13 cellular contexts compared by ENCODE assay signal in genomic region chr2:241741016-241741415, GRCh38. TPM values are rescaled to one million over a fixed set of nuclear protein-coding genes. Genes with fewer than 3 reads are reported as not detected.
DNase-seq lines count a peak whose midpoint lies in the region; ATAC-seq and TF ChIP-seq lines count a peak whose summit lies in the region.
"Had no signal": no experiment of that assay in that cellular context is flagged by ENCODE, and none has a peak within 500 bp of the region (broad histone marks: within the 10 kb centered on the region; RNA-seq: fewer than 3 reads in every experiment).

No MANE protein-coding gene starts in this region.

- no peaks in the 10 kb centered on the region for H3K36me3 ChIP-seq in ovary

- DNase-seq in ACHN, result peak; percentile 3
- peak in 65 of 76 experiments; percentile 13 to 81 (median 37) for DNase-seq in HUDEP-2 (lab: John Stamatoyannopoulos, UW; ENCODE audit: unreplicated experiment in 76 of 76)
- peak; percentile 41 for DNase-seq in activated CD4-positive, alpha-beta T cell treated with anti-CD3 and anti-CD28 coated beads for 48 hours
- peak; percentile 67 for DNase-seq in epithelial cell of esophagus (ENCODE audit: low read depth)
- DNase-seq in ovary, result no peak
- DNase-seq: caudate nucleus; CD4-positive, CD25-positive, alpha-beta regulatory T cell; mesendoderm; NCI-H524 had no signal

- H3K4me3 ChIP-seq in epithelial cell of esophagus (ENCODE audit: low read length) (no peak overlapping the region), ovary (no peak overlapping the region)

- H3K4me1 ChIP-seq in ovary (ENCODE audit: insufficient read depth), result no peaks in the 10 kb centered on the region

- intact Hi-C loops in ovary (cut with DNase I), result no loop called here

- H3K27ac ChIP-seq in ovary, result no peak overlapping the region

- TF ChIP-seq EP300 in ovary (IDR thresholded peaks at IDR 0.05), result no peak

- no peaks in the 10 kb centered on the region for H3K9me3 ChIP-seq in ovary

- TF ChIP-seq POLR2A in ovary (IDR thresholded peaks at IDR 0.05), result no peak

- no peaks in the 10 kb centered on the region for H3K27me3 ChIP-seq in ovary

- ATAC-seq in GM18909 (IDR thresholded peaks at IDR 0.05; ENCODE audit: poor library complexity, unreplicated experiment), result no peak
- no peak for ATAC-seq in GM18519 (IDR thresholded peaks at IDR 0.05; ENCODE audit: low FRiP score, unreplicated experiment)
- no peak for ATAC-seq in GM19395 (IDR thresholded peaks at IDR 0.05; ENCODE audit: unreplicated experiment)

- in situ Hi-C loops in ACHN (cut with HindIII; ENCODE audit: low pct_ligation_motif_present, low pct_unique_long_range_greater_than_20kb, low sequenced_read_pairs), result no loop called here

- 85 to 87% (median 87%) methylated on average over 10 of the region's 10 CpGs for WGBS in ovary, 3 donors

- TF ChIP-seq CTCF in epithelial cell of esophagus (IDR thresholded peaks at IDR 0.05; ENCODE audit: insufficient read depth, low read depth, low read length, missing control alignments), result no peak
- TF ChIP-seq CTCF in ovary (IDR thresholded peaks at IDR 0.05), result no peak

RNA-seq across cellular contexts. Expression of gene D2HGDH, which starts 6.6 kb away (rescaled TPM):
- total RNA-seq in ovary, result 10 to 100 TPM; 17.1 to 35.1 (median 26.3) TPM
- 10 to 100 TPM in 1 of 2 donors, under 1 TPM in 1; 0.63 to 24.6 TPM for polyA plus RNA-seq in ovary

RNA-seq across cellular contexts. Expression of gene GAL3ST2, which starts 35.6 kb away (rescaled TPM):
- total RNA-seq in ovary, result 1 to 10 TPM in 1 of 7 donors, under 1 TPM in 4, not detected in 2; 0.27 to 4.3 (median 0.64) TPM
- polyA plus RNA-seq in ovary, result under 1 TPM in 1 of 2 donors, not detected in 1; 0.05 TPM
- polyA plus RNA-seq: CD4-positive, CD25-positive, alpha-beta regulatory T cell; IgD-negative memory B cell had no signal

RNA-seq across cellular contexts. Expression of gene ING5, which starts 39.2 kb away (rescaled TPM):
- total RNA-seq in ovary, result 10 to 100 TPM; 24.9 to 57.1 (median 39.9) TPM
- 10 to 100 TPM; 27.1 to 39.5 TPM for polyA plus RNA-seq in ovary

RNA-seq across cellular contexts. Expression of gene DTYMK, which starts 54.4 kb away (rescaled TPM):
- 10 to 100 TPM in 6 of 7 donors, 1 to 10 TPM in 1; 8.9 to 17.9 (median 14.6) TPM for total RNA-seq in ovary
- 10 to 100 TPM in 1 of 2 donors, 1 to 10 TPM in 1; 3.7 to 10.7 TPM for polyA plus RNA-seq in ovary

Comparison
In these comparisons a context has a peak if more than half of its experiments do, and no peak if none do; other contexts are left out.
1. DNase-seq: peak in ACHN (single experiment), HUDEP-2 (65 of 76), activated CD4-positive, alpha-beta T cell treated with anti-CD3 and anti-CD28 coated beads for 48 hours (single experiment) and epithelial cell of esophagus (single experiment); none in ovary (0 of 5).